Comparison of ENCODE assay signal across 8 cellular contexts in genomic region chr2:11743531-11743815, GRCh38. TPM values are rescaled to one million over a fixed set of nuclear protein-coding genes. Genes with fewer than 3 reads are reported as not detected.
DNase-seq lines count a peak whose midpoint lies in the region; ATAC-seq and TF ChIP-seq lines count a peak whose summit lies in the region.

No MANE protein-coding gene starts in this region.

- H3K27ac Mint-ChIP-seq in CD8-positive, alpha-beta memory T cell = peak overlapping the region in 5 of 8 donors; percentile 64 to 95 (median 92)
- peak overlapping the region; percentile 65 for H3K27ac Mint-ChIP-seq in endodermal cell

- H3K27me3 ChIP-seq in CD8-positive, alpha-beta memory T cell (ENCODE audit: insufficient read depth, low read length, poor library complexity, severe bottlenecking) = no peaks in the 10 kb centered on the region
- H3K27me3 ChIP-seq in endodermal cell (ENCODE audit: control insufficient read depth, insufficient read depth, low read length, poor library complexity, severe bottlenecking) = no peaks in the 10 kb centered on the region
- no peaks in the 10 kb centered on the region for H3K27me3 ChIP-seq in parathyroid adenoma (ENCODE audit: control insufficient read depth, insufficient read depth, low read length)

- 88 to 91% methylated on average over 7 of the region's 7 CpGs for WGBS in endodermal cell (ENCODE audit: insufficient coverage in 1 of 2, insufficient read length in 1 of 2), 2 experiments

- no peak for TF ChIP-seq CTCF in OCI-LY7 (conservative IDR thresholded peaks at IDR 0.05; ENCODE audit: low read length)
- no peak for TF ChIP-seq CTCF in endodermal cell (conservative IDR thresholded peaks at IDR 0.05)
- TF ChIP-seq CTCF in parathyroid adenoma (IDR thresholded peaks at IDR 0.05) = no peak

- H3K4me1 ChIP-seq in CD8-positive, alpha-beta memory T cell (ENCODE audit: insufficient read depth, low read length) = peaks cover 42% of the 10 kb centered on the region
- peaks cover 47% of the 10 kb centered on the region for H3K4me1 ChIP-seq in OCI-LY7 (ENCODE audit: insufficient read depth, low read length, poor library complexity, severe bottlenecking)
- peaks cover 9% of the 10 kb centered on the region for H3K4me1 ChIP-seq in endodermal cell (ENCODE audit: control insufficient read depth, insufficient read depth, low read length)
- peaks cover 16% of the 10 kb centered on the region for H3K4me1 ChIP-seq in parathyroid adenoma

- H3K27ac ChIP-seq in CD8-positive, alpha-beta memory T cell (ENCODE audit: low read depth, low read length) = peak overlapping the region; percentile 64
- H3K27ac ChIP-seq in OCI-LY7 (ENCODE audit: low read depth, low read length, poor library complexity, severe bottlenecking) = peak overlapping the region; percentile 31
- H3K27ac ChIP-seq in endodermal cell (ENCODE audit: low read depth, low read length) = no peak overlapping the region
- H3K27ac ChIP-seq in parathyroid adenoma = no peak overlapping the region

- peaks cover 17% of the 10 kb centered on the region for H3K79me2 ChIP-seq in OCI-LY7 (ENCODE audit: insufficient read depth, low read depth, low read length)
- peaks cover 20% of the 10 kb centered on the region for H3K79me2 ChIP-seq in parathyroid adenoma

- no TSS peak for BruUV-seq in OCI-LY7 (replicated peaks; lab: Mats Ljungman, UMichigan)

- peaks cover 10% of the 10 kb centered on the region; the same call in 1 of the 2 replicates for H4K20me1 ChIP-seq in OCI-LY7 (ENCODE audit: insufficient read depth, low read length)

- peak overlapping the region; percentile 1 for H3K4me3 ChIP-seq in CD8-positive, alpha-beta memory T cell (ENCODE audit: low read length)
- peak overlapping the region; percentile 51 for H3K4me3 ChIP-seq in OCI-LY7 (ENCODE audit: low read depth, low read length, poor library complexity, severe bottlenecking)
- H3K4me3 ChIP-seq in endodermal cell (ENCODE audit: low read length) = no peak overlapping the region
- no peak overlapping the region for H3K4me3 ChIP-seq in parathyroid adenoma (ENCODE audit: low read depth, low read length)

- intact Hi-C loops in OCI-LY7 (cut with micrococcal nuclease; ENCODE audit: unreplicated experiment) = no loop called here

- peaks cover 40 to 50% (median 46%) of the 10 kb centered on the region in 3 donors for H3K4me1 Mint-ChIP-seq in CD8-positive, alpha-beta memory T cell
- H3K4me1 Mint-ChIP-seq in endodermal cell = peaks cover 43% of the 10 kb centered on the region

- H3K9me2 ChIP-seq in OCI-LY7 (ENCODE audit: insufficient read depth, low read length) = no peaks in the 10 kb centered on the region

- H3K9ac ChIP-seq in endodermal cell (ENCODE audit: extremely low read depth, low read length, poor library complexity, severe bottlenecking) = no peak overlapping the region
- H3K9ac ChIP-seq in parathyroid adenoma = no peak overlapping the region

- H3K4me2 ChIP-seq in OCI-LY7 (ENCODE audit: low read length) (peak overlapping the region; percentile 75), parathyroid adenoma (ENCODE audit: low read length) (no peak overlapping the region)

- H3K4me3 Mint-ChIP-seq in CD8-positive, alpha-beta memory T cell = peak overlapping the region in 4 of 7 donors; percentile 59 to 95 (median 78)
- H3K4me3 Mint-ChIP-seq in endodermal cell = no peak overlapping the region

- DNase-seq in CD8-positive, alpha-beta memory T cell = no peak
- no peak for DNase-seq in OCI-LY7 (ENCODE audit: low spot score)
- no peak for DNase-seq in endodermal cell
- no peak for DNase-seq in stimulated activated CD4-positive, alpha-beta T cell treated with anti-CD3 and anti-CD28 coated beads, Interleukin-4, amount 100 ng/mL, for 4 hours
- DNase-seq in activated gamma-delta T cell (lab: John Stamatoyannopoulos, UW) = no peak
- DNase-seq in activated effector memory CD4-positive, alpha-beta T cell treated with anti-CD3 and anti-CD28 coated beads, Interleukin-2, amount 50 U/mL, for 16 hours = no peak

- no peaks in the 10 kb centered on the region for H3K36me3 ChIP-seq in CD8-positive, alpha-beta memory T cell (ENCODE audit: insufficient read depth, low read length)
- no peaks in the 10 kb centered on the region for H3K36me3 ChIP-seq in OCI-LY7 (ENCODE audit: insufficient read depth, low read length)
- no peaks in the 10 kb centered on the region for H3K36me3 ChIP-seq in endodermal cell (ENCODE audit: control insufficient read depth, insufficient read depth, low read length)
- H3K36me3 ChIP-seq in parathyroid adenoma (ENCODE audit: control insufficient read depth, insufficient read depth, low read length) = no peaks in the 10 kb centered on the region

- H3K27me3 Mint-ChIP-seq in CD8-positive, alpha-beta memory T cell = no peaks in the 10 kb centered on the region
- H3K27me3 Mint-ChIP-seq in endodermal cell (ENCODE audit: insufficient read depth) = peaks cover 28% of the 10 kb centered on the region

- H2AFZ ChIP-seq in OCI-LY7 (ENCODE audit: low read length) = peak overlapping the region; percentile 53; the same call in 1 of the 2 replicates
- H2AFZ ChIP-seq in parathyroid adenoma = peak overlapping the region; percentile 91

- CTCF ChIA-PET in CD8-positive, alpha-beta memory T cell (lab: Charles Lee) = interaction anchor here (0.9 to 5.3 kb wide), 8 partner anchors 9 to 50 kb away, joined by 3 to 70 read pairs (median 8); no protein-coding TSS in a partner anchor
- CTCF ChIA-PET in OCI-LY7 (lab: Charles Lee; ENCODE audit: unreplicated experiment) = interaction anchor here (0.6 to 1.9 kb wide), 4 partner anchors 10 to 80 kb away, joined by 3 to 10 read pairs (median 6); no protein-coding TSS in a partner anchor

- POLR2A ChIA-PET in CD8-positive, alpha-beta memory T cell (lab: Charles Lee) = interaction anchor here (0.9 to 2.0 kb wide), 5 partner anchors 8 to 32 kb away, joined by 3 to 12 read pairs (median 3); no protein-coding TSS in a partner anchor
- POLR2A ChIA-PET in OCI-LY7 (lab: Charles Lee) = interaction anchor here (0.6 to 1.9 kb wide), 9 partner anchors 9 to 324 kb away, joined by 3 to 29 read pairs (median 4); no protein-coding TSS in a partner anchor

- no peaks in the 10 kb centered on the region for H3K9me3 Mint-ChIP-seq in CD8-positive, alpha-beta memory T cell
- H3K9me3 Mint-ChIP-seq in endodermal cell = no peaks in the 10 kb centered on the region

- H3K9me3 ChIP-seq in CD8-positive, alpha-beta memory T cell (ENCODE audit: low read length) = no peaks in the 10 kb centered on the region
- H3K9me3 ChIP-seq in OCI-LY7 (ENCODE audit: low read length) (no peaks in the 10 kb centered on the region), endodermal cell (ENCODE audit: control insufficient read depth, low read length) (no peaks in the 10 kb centered on the region), parathyroid adenoma (ENCODE audit: control insufficient read depth, low read length) (no peaks in the 10 kb centered on the region)

- peaks cover 0 to 6% (median 0%) of the 10 kb centered on the region in 3 donors for H3K36me3 Mint-ChIP-seq in CD8-positive, alpha-beta memory T cell
- H3K36me3 Mint-ChIP-seq in endodermal cell (ENCODE audit: low read depth) = no peaks in the 10 kb centered on the region

- no peak for ATAC-seq in HG03469 (IDR thresholded peaks at IDR 0.05; ENCODE audit: unreplicated experiment)

RNA-seq across cellular contexts. Expression of gene LPIN1, which starts 3.0 kb away (rescaled TPM):
- 10 to 100 TPM; 34.8 to 37.1 TPM for total RNA-seq in CD8-positive, alpha-beta memory T cell
- 25.7 TPM for polyA plus RNA-seq in CD8-positive, alpha-beta memory T cell
- total RNA-seq in OCI-LY7 (2014; rRNA removed; shearing (Covaris generic)) = 46.6 and 56.9 TPM in 2 replicates
- total RNA-seq in OCI-LY7 (2022) = 65.6 and 70.2 TPM in 2 replicates
- total RNA-seq in endodermal cell = 10 to 100 TPM; 23.9 to 24.3 TPM
- 20.8 TPM for polyA plus RNA-seq in endodermal cell (2013, experiment 1 of 2)
- polyA plus RNA-seq in endodermal cell (2013, experiment 2 of 2) = 17.4 TPM

Comparison
In these comparisons a context has a peak if more than half of its experiments do, and no peak if none do; other contexts are left out.
1. H3K27ac ChIP-seq: peak in CD8-positive, alpha-beta memory T cell (single experiment) and OCI-LY7 (single experiment); none in endodermal cell (single experiment) and parathyroid adenoma (single experiment).
2. H3K4me3 ChIP-seq: peak in CD8-positive, alpha-beta memory T cell (single experiment) and OCI-LY7 (single experiment); none in endodermal cell (single experiment) and parathyroid adenoma (single experiment).